Comparison of ENCODE assay signal across 12 cellular contexts in the genomic region with DNA sequence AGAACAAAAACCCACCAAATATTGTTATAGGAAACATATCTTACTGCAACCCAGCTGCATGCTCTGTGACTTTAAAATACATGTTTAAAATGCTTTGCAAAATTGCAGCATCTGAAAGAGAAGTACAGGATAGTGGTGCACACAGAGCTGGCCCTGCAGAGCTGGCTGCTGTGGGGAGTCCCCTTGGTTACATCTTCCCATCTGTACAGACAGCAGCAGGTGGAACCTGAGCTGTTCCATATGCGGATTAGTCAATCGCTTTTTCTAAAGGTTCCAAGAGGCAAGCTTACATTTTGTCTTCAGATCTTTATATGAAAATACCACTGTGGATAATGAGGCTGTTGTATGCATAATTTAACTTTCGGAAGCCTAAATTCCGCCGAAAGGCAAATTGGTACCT.
"Had no signal": no experiment of that assay in that cellular context is flagged by ENCODE, and none has a peak within 500 bp of the region (broad histone marks: within the 10 kb centered on the region; RNA-seq: fewer than 3 reads in every experiment).

No MANE protein-coding gene starts in this region.

- ATAC-seq: gastrocnemius medialis, upper lobe of right lung had no signal

- H3K4me3 ChIP-seq: colonic mucosa, gastrocnemius medialis, ovary, testis, upper lobe of right lung had no signal

- H3K27ac Mint-ChIP-seq: activated T-helper 1 cell treated with anti-CD3 and anti-CD28 coated beads, Interleukin-12 subunit alpha, Interleukin-12 subunit beta, Interleukin-2, Interleukin-4 antibody, amounts not matched to agents 30 ng/mL and 10 ng/mL and 1 ng/mL, durations not matched to agents 14 hours and 24 hours and 36 hours; stimulated activated naive CD8-positive, alpha-beta T cell treated with anti-CD3 and anti-CD28 coated beads, Interleukin-15, Interleukin-2, amounts not matched to agents 100 ng/mL and 50 ng/mL, for 24 hours had no signal

- DNase-seq: activated CD4-positive, alpha-beta T cell treated with anti-CD3 and anti-CD28 coated beads for 4 hours; activated naive CD4-positive, alpha-beta T cell; colonic mucosa; effector CD4-positive, alpha-beta T cell; gastrocnemius medialis; ovary; stimulated activated CD4-positive, alpha-beta T cell treated with anti-CD3 and anti-CD28 coated beads, Interleukin-4, amount 100 ng/mL, for 24 hours; testis; upper lobe of right lung had no signal

- H3K27me3 Mint-ChIP-seq: stimulated activated naive CD8-positive, alpha-beta T cell treated with anti-CD3 and anti-CD28 coated beads, Interleukin-15, Interleukin-2, amounts not matched to agents 100 ng/mL and 50 ng/mL, for 24 hours had no signal

- H3K4me1 ChIP-seq: colonic mucosa, gastrocnemius medialis, testis, upper lobe of right lung had no signal

- H3K27me3 ChIP-seq: colonic mucosa, gastrocnemius medialis, ovary, testis, upper lobe of right lung had no signal

- H3K9me3 Mint-ChIP-seq: activated T-helper 1 cell treated with anti-CD3 and anti-CD28 coated beads, Interleukin-12 subunit alpha, Interleukin-12 subunit beta, Interleukin-2, Interleukin-4 antibody, amounts not matched to agents 30 ng/mL and 10 ng/mL and 1 ng/mL, durations not matched to agents 14 hours and 24 hours and 36 hours; stimulated activated naive CD8-positive, alpha-beta T cell treated with anti-CD3 and anti-CD28 coated beads, Interleukin-15, Interleukin-2, amounts not matched to agents 100 ng/mL and 50 ng/mL, for 24 hours had no signal

- H3K36me3 ChIP-seq: colonic mucosa, gastrocnemius medialis, ovary, upper lobe of right lung had no signal

- H3K27ac ChIP-seq: colonic mucosa, gastrocnemius medialis, ovary, testis, upper lobe of right lung, VCaP had no signal

- H3K4me3 Mint-ChIP-seq: activated T-helper 1 cell treated with anti-CD3 and anti-CD28 coated beads, Interleukin-12 subunit alpha, Interleukin-12 subunit beta, Interleukin-2, Interleukin-4 antibody, amounts not matched to agents 30 ng/mL and 10 ng/mL and 1 ng/mL, durations not matched to agents 14 hours and 24 hours and 36 hours; stimulated activated naive CD8-positive, alpha-beta T cell treated with anti-CD3 and anti-CD28 coated beads, Interleukin-15, Interleukin-2, amounts not matched to agents 100 ng/mL and 50 ng/mL, for 24 hours had no signal
